In genomic region chr1:33055210-33055991, GRCh38 we compare ENCODE assay signal across 8 cellular contexts. TPM values are rescaled to one million over a fixed set of nuclear protein-coding genes. Genes with fewer than 3 reads are reported as not detected.
DNase-seq lines count a peak whose midpoint lies in the region; ATAC-seq and TF ChIP-seq lines count a peak whose summit lies in the region.

No MANE protein-coding gene starts in this region.

- no peak for TF ChIP-seq POLR2A in heart left ventricle (IDR thresholded peaks at IDR 0.05)

- DNase-seq in DMS153 treated with DMSO at 0.1 percent for 48 hours (lab: John Stamatoyannopoulos, UW; ENCODE audit: unreplicated experiment) (peak; percentile 64), Panc1 (ENCODE audit: low read depth, low spot score) (peak; percentile 85), amniotic stem cell (lab: John Stamatoyannopoulos, UW) (peak; percentile 54), heart left ventricle (peak; percentile 83 to 94 (median 87)), pons (ENCODE audit: low spot score) (peak; percentile 97)
- peak; percentile 35 for DNase-seq in Jurkat, Clone E6-1 (ENCODE audit: low read depth, low spot score)

- no TSS peak for BruUV-seq in Panc1 (replicated peaks; lab: Mats Ljungman, UMichigan)

- POLR2A ChIA-PET in Panc1 (lab: Charles Lee) = no interaction called here

- ATAC-seq in Panc1 (peak; percentile 97), heart left ventricle (peak; percentile 90 to 98 (median 96)), GM21423 (IDR thresholded peaks at IDR 0.05; ENCODE audit: unreplicated experiment) (no peak), HG03097 (IDR thresholded peaks at IDR 0.05; ENCODE audit: low FRiP score, unreplicated experiment) (no peak)

- H3K4me3 ChIP-seq in Jurkat, Clone E6-1 (ENCODE audit: low read length) = no peak overlapping the region
- H3K4me3 ChIP-seq in Panc1 (ENCODE audit: low read depth in 2 of 2, low read length in 2 of 2) (no peak overlapping the region), heart left ventricle (no peak overlapping the region)

- 21 to 28% (median 26%) methylated on average over 11 of the region's 11 CpGs for WGBS in heart left ventricle, 4 donors

- H3K9me3 ChIP-seq in Panc1 (ENCODE audit: control insufficient read depth, insufficient read depth, low read depth, low read length) (no peaks in the 10 kb centered on the region), heart left ventricle (no peaks in the 10 kb centered on the region)

- peak; percentile 89 for TF ChIP-seq CTCF in Panc1 (IDR thresholded peaks at IDR 0.05)
- peak; percentile 67 to 83 (median 74) for TF ChIP-seq CTCF in heart left ventricle (IDR thresholded peaks at IDR 0.05)

- in situ Hi-C loops in Panc1 (cut with HindIII; ENCODE audit: low pct_unique_long_range_greater_than_20kb, low sequenced_read_pairs) = no loop called here

- H3K27ac ChIP-seq in Panc1 (ENCODE audit: low read length) (no peak overlapping the region), heart left ventricle (peak overlapping the region in 11 of 12 donors; percentile 17 to 70 (median 51))

- intact Hi-C loops in Panc1 (cut with micrococcal nuclease; ENCODE audit: unreplicated experiment) (loop anchor here (2.0 kb wide), 1 partner anchor 123 kb away; no protein-coding TSS in a partner anchor), heart left ventricle (cut with DNase I) (loop anchor here in 9 of 10 donors (1.0 to 5.0 kb wide), 6 partner anchors 118 to 123 kb away; no protein-coding TSS in a partner anchor)

- CTCF ChIA-PET in Panc1 (lab: Charles Lee) = interaction anchor here (0.8 kb wide), 1 partner anchor 58 kb away, joined by 3 read pairs; no protein-coding TSS in a partner anchor

- H3K4me1 ChIP-seq in Panc1 (ENCODE audit: control insufficient read depth, insufficient read depth, low read length) (0 out of 2 replicates have a peak, but pooled peaks cover 3% of the 10 kb centered on the region), heart left ventricle (peaks cover 0 to 22% (median 13%) of the 10 kb centered on the region in 12 donors)

- H3K27me3 ChIP-seq in Panc1 (ENCODE audit: control insufficient read depth, insufficient read depth, low read length) (no peaks in the 10 kb centered on the region), heart left ventricle (no peaks in the 10 kb centered on the region)

- no peaks in the 10 kb centered on the region for H3K36me3 ChIP-seq in Panc1 (ENCODE audit: control insufficient read depth, insufficient read depth, low read length)
- H3K36me3 ChIP-seq in heart left ventricle = no peaks in the 10 kb centered on the region

RNA-seq across cellular contexts. Expression of gene AK2, which starts 18.7 kb away (rescaled TPM):
- 345 TPM for polyA plus RNA-seq in Jurkat, Clone E6-1 (2012; ENCODE audit: insufficient read depth, insufficient read length)
- total RNA-seq in Panc1 (2021; ENCODE audit: unreplicated experiment) (213 TPM), heart left ventricle (100 to 1,000 TPM; 101 to 189 (median 120) TPM)
- 184 TPM for polyA plus RNA-seq in Panc1 (2012; ENCODE audit: insufficient read length)
- 100 to 1,000 TPM; 153 to 292 TPM for polyA plus RNA-seq in heart left ventricle

RNA-seq across cellular contexts. Expression of gene AZIN2, which starts 25.6 kb away (rescaled TPM):
- polyA plus RNA-seq in Jurkat, Clone E6-1 (2012; ENCODE audit: insufficient read depth, insufficient read length) = 8.0 TPM
- total RNA-seq in Panc1 (2021; ENCODE audit: unreplicated experiment) (2.4 TPM), heart left ventricle (1 to 10 TPM; 1.4 to 5.4 (median 3.1) TPM)
- polyA plus RNA-seq in Panc1 (2012; ENCODE audit: insufficient read length) = 1.9 TPM
- polyA plus RNA-seq in heart left ventricle = 1 to 10 TPM; 1.3 to 1.4 TPM

Comparison
In these comparisons a context has a peak if more than half of its experiments do, and no peak if none do; other contexts are left out.
1. DNase-seq: peak in every context shown above with its lines; median percentile 97 in pons; 87 in heart left ventricle; 85 in Panc1; 64 in DMS153 treated with DMSO at 0.1 percent for 48 hours; 54 in amniotic stem cell; 35 in Jurkat, Clone E6-1.
2. ATAC-seq: peak in Panc1 (single experiment) and heart left ventricle (4 of 4); none in GM21423 (single experiment) and HG03097 (single experiment).